7 cellular contexts compared by ENCODE assay signal in genomic region chr19:40529093-40529954, GRCh38. TPM values are rescaled to one million over a fixed set of nuclear protein-coding genes. Genes with fewer than 3 reads are reported as not detected.
DNase-seq lines count a peak whose midpoint lies in the region; ATAC-seq, FAIRE-seq and TF ChIP-seq lines count a peak whose summit lies in the region.

No MANE protein-coding gene starts in this region.

- peak; percentile 21 for TF ChIP-seq EP300 in neural cell (conservative IDR thresholded peaks at IDR 0.05; ENCODE audit: poor library complexity, severe bottlenecking)

- H3K27ac ChIP-seq in RWPE2 (ENCODE audit: poor library complexity, severe bottlenecking): no peak overlapping the region
- no peak overlapping the region for H3K27ac ChIP-seq in neural cell (ENCODE audit: low read length)

- H3K9ac ChIP-seq in Loucy (ENCODE audit: low read depth, low read length, poor library complexity, severe bottlenecking) (peak overlapping the region; percentile 48), neural cell (ENCODE audit: low read length) (peak overlapping the region; percentile 56)

- H2AFZ ChIP-seq in Loucy (ENCODE audit: low read length) (peak overlapping the region; percentile 91), neural cell (ENCODE audit: low read depth, low read length) (peak overlapping the region; percentile 25)

- no peaks in the 10 kb centered on the region for H3K9me2 ChIP-seq in Loucy (replicated peaks; ENCODE audit: low read depth, low read length)
- H3K9me2 ChIP-seq in neural cell (ENCODE audit: insufficient read depth, low read length): no peaks in the 10 kb centered on the region

- peak; percentile 97 for DNase-seq in GM18507 (ENCODE audit: extremely low spot score, insufficient read length, low read depth)
- DNase-seq in RWPE2 (ENCODE audit: low spot score): peak; percentile 78
- peak; percentile 96 for DNase-seq in activated effector memory CD4-positive, alpha-beta T cell treated with anti-CD3 and anti-CD28 coated beads, Interleukin-2, amount 50 U/mL, for 16 hours
- DNase-seq in fibroblast of villous mesenchyme (ENCODE audit: low read depth): peak; percentile 72
- DNase-seq in stimulated activated naive CD4-positive, alpha-beta T cell treated with Interleukin-2 at 50 U/mL for 16 hours (lab: John Stamatoyannopoulos, UW): peak; percentile 79

- H3F3A ChIP-seq in Loucy (ENCODE audit: low read depth): no peaks in the 10 kb centered on the region
- no peaks in the 10 kb centered on the region for H3F3A ChIP-seq in neural cell (ENCODE audit: insufficient read depth, low read length, poor library complexity, severe bottlenecking)

- peaks cover 15% of the 10 kb centered on the region for H3K4me1 ChIP-seq in Loucy (ENCODE audit: insufficient read depth, low read length, poor library complexity, severe bottlenecking)
- no peaks in the 10 kb centered on the region for H3K4me1 ChIP-seq in RWPE2 (ENCODE audit: insufficient read depth, poor library complexity, severe bottlenecking)

- peak; percentile 59; the same call in 2 of the 3 replicates for ATAC-seq in RWPE2 (ENCODE audit: low read depth)

- TF ChIP-seq RAD21 in neural cell (conservative IDR thresholded peaks at IDR 0.05): peak; percentile 70

- TF ChIP-seq CTCF in Loucy (conservative IDR thresholded peaks at IDR 0.05; ENCODE audit: low read length) (peak; percentile 76), RWPE2 (IDR thresholded peaks at IDR 0.05; ENCODE audit: poor library complexity, severe bottlenecking) (peak; percentile 95), fibroblast of villous mesenchyme (IDR thresholded peaks at IDR 0.05; ENCODE audit: insufficient read depth, low read depth, low read length) (peak; percentile 89), neural cell (IDR thresholded peaks at IDR 0.05; ENCODE audit: poor library complexity, severe bottlenecking) (peak; percentile 97)

- peak; percentile 88 for FAIRE-seq in GM18507 (lab: Jason Lieb, UNC)

- H4K20me1 ChIP-seq in Loucy (ENCODE audit: insufficient read depth, low read length, poor library complexity, severe bottlenecking): no peaks in the 10 kb centered on the region
- no peaks in the 10 kb centered on the region for H4K20me1 ChIP-seq in neural cell (ENCODE audit: insufficient read depth)

- no peaks in the 10 kb centered on the region for H3K9me3 ChIP-seq in Loucy (ENCODE audit: insufficient read depth, low read depth, low read length)
- H3K9me3 ChIP-seq in RWPE2 (ENCODE audit: severe bottlenecking): no peaks in the 10 kb centered on the region
- no peaks in the 10 kb centered on the region for H3K9me3 ChIP-seq in neural cell (ENCODE audit: low read length)

- H3K4me3 ChIP-seq in Loucy (ENCODE audit: low read length, poor library complexity, severe bottlenecking) (peak overlapping the region; percentile 69), RWPE2 (ENCODE audit: severe bottlenecking) (peak overlapping the region; percentile 12), fibroblast of villous mesenchyme (ENCODE audit: low read depth, low read length) (peak overlapping the region; percentile 57), neural cell (ENCODE audit: low read length) (peak overlapping the region; percentile 62)

- H3K4me2 ChIP-seq in Loucy (ENCODE audit: low read depth, low read length, poor library complexity, severe bottlenecking) (peak overlapping the region; percentile 87), neural cell (ENCODE audit: low read length) (no peak overlapping the region)

- H3K27me3 ChIP-seq in Loucy (ENCODE audit: insufficient read depth, low read length, poor library complexity, severe bottlenecking) (no peaks in the 10 kb centered on the region), RWPE2 (ENCODE audit: insufficient read depth, poor library complexity, severe bottlenecking) (no peaks in the 10 kb centered on the region), neural cell (ENCODE audit: insufficient read depth, low read depth, low read length) (peaks cover 21% of the 10 kb centered on the region)

- no peaks in the 10 kb centered on the region for H3K36me3 ChIP-seq in Loucy (ENCODE audit: insufficient read depth, low read length)
- no peaks in the 10 kb centered on the region for H3K36me3 ChIP-seq in RWPE2 (ENCODE audit: low read depth)
- H3K36me3 ChIP-seq in neural cell (ENCODE audit: insufficient read depth, low read length): no peaks in the 10 kb centered on the region

- H3K79me2 ChIP-seq in Loucy (ENCODE audit: insufficient read depth, low read length) (no peaks in the 10 kb centered on the region), neural cell (replicated peaks; ENCODE audit: insufficient read depth, low read length) (no peaks in the 10 kb centered on the region)

TF ChIP-seq in neural cell, 6 proteins besides CTCF, POLR2A, EP300 and RAD21:
- TF ChIP-seq REST (IDR thresholded peaks at IDR 0.05; ENCODE audit: borderline replicate concordance) (no peak), POLR2AphosphoS5 (IDR thresholded peaks at IDR 0.05) (peak; percentile 51), SMC3 (conservative IDR thresholded peaks at IDR 0.05; ENCODE audit: poor library complexity) (peak; percentile 91), MXI1 (conservative IDR thresholded peaks at IDR 0.05; ENCODE audit: poor library complexity, severe bottlenecking) (peak; percentile 64), EZH2 (IDR thresholded peaks at IDR 0.05; ENCODE audit: borderline replicate concordance, insufficient read depth, low read length, poor library complexity, severe bottlenecking) (no peak), TAF1 (IDR thresholded peaks at IDR 0.05; ENCODE audit: low read depth) (no peak)

RNA-seq across cellular contexts. Expression of gene SHKBP1, which starts 47.3 kb away (rescaled TPM):
- total RNA-seq in fibroblast of villous mesenchyme: 17.7 and 20.9 TPM in 2 replicates
- polyA plus RNA-seq in neural cell: 3.8 and 6.3 TPM in 2 replicates
- polyA minus RNA-seq in neural cell: 8.6 and 13.1 TPM in 2 replicates

Comparison
In these comparisons a context has a peak if more than half of its experiments do, and no peak if none do; other contexts are left out.
1. H3K4me3 ChIP-seq: peak in every context shown above with its lines; median percentile 69 in Loucy; 62 in neural cell; 57 in fibroblast of villous mesenchyme; 12 in RWPE2.